In the genomic region with DNA sequence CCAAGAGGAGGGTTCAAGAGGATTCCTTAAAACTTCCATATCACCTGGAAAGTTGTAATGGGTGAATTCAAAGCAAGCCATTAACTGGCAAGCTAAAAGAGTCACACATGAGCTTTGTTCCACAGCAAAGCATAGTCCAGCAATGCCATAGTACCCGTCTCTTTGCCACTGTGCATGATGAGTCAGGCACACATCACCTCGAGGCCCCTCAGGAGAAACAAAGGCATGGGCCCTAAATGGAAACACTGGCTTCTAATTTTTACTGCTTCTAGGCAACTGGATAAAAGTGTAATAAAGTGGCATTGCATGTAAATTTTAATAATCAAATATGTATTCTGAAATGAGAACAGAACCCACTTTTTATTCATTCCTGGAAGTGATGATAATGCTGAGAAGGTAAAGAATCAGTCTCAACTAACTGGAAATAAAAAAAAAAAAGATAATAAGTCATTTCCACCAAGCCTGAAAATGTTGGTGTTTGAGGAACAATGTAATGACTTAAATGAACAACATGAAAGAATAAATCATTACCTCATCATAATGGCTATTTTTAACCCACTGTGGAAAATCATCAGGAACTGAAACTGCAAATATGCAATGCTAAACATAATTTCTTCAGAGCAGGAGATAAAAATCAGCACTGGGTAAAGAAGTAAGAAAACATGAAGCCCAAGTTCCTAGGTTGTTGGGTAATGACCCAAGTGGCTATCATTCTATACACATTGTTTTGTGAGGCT, we compare ENCODE assay signal across 9 cellular contexts.
DNase-seq lines count a peak whose midpoint lies in the region; ATAC-seq and TF ChIP-seq lines count a peak whose summit lies in the region.
"Had no signal": no experiment of that assay in that cellular context is flagged by ENCODE, and none has a peak within 500 bp of the region (broad histone marks: within the 10 kb centered on the region; RNA-seq: fewer than 3 reads in every experiment).

No MANE protein-coding gene starts in this region.

- in situ Hi-C loops in ACHN (cut with HindIII; ENCODE audit: low pct_ligation_motif_present, low pct_unique_long_range_greater_than_20kb, low sequenced_read_pairs) = no loop called here

- peak overlapping the region; percentile 48 for H3K27ac ChIP-seq in RWPE2 (ENCODE audit: poor library complexity, severe bottlenecking)
- peak overlapping the region; percentile 60 for H3K27ac ChIP-seq in foreskin keratinocyte
- no peak overlapping the region for H3K27ac ChIP-seq in CD4-positive, alpha-beta T cell (ENCODE audit: low read depth, low read length)

- POLR2A ChIA-PET in CD4-positive, alpha-beta T cell (lab: Charles Lee) = no interaction called here

- H3K27me3 ChIP-seq in RWPE2 (ENCODE audit: insufficient read depth, poor library complexity, severe bottlenecking) (no peaks in the 10 kb centered on the region), foreskin keratinocyte (no peaks in the 10 kb centered on the region)
- H3K27me3 ChIP-seq in CD4-positive, alpha-beta T cell (ENCODE audit: control insufficient read depth, insufficient read depth, low read length) = no peaks in the 10 kb centered on the region

- ATAC-seq in GM21423 (IDR thresholded peaks at IDR 0.05; ENCODE audit: unreplicated experiment) = peak; percentile 52
- ATAC-seq in RWPE2 (ENCODE audit: low read depth) = peak; percentile 58
- peak; percentile 76 for ATAC-seq in foreskin keratinocyte
- no peak for ATAC-seq in CD4-positive, alpha-beta T cell (ENCODE audit: poor library complexity)

- no peaks in the 10 kb centered on the region for H3K9me3 Mint-ChIP-seq in CD4-positive, alpha-beta T cell
- H3K9me3 Mint-ChIP-seq: neural crest cell had no signal

- no peak for TF ChIP-seq CTCF in AG10803 (conservative IDR thresholded peaks at IDR 0.05; ENCODE audit: low read length)
- no peak for TF ChIP-seq CTCF in RWPE2 (IDR thresholded peaks at IDR 0.05; ENCODE audit: poor library complexity, severe bottlenecking)
- TF ChIP-seq CTCF in foreskin keratinocyte (conservative IDR thresholded peaks at IDR 0.05) = no peak
- no peak for TF ChIP-seq CTCF in CD4-positive, alpha-beta T cell (IDR thresholded peaks at IDR 0.05)

- H3K9me3 ChIP-seq in RWPE2 (ENCODE audit: severe bottlenecking) = no peaks in the 10 kb centered on the region
- no peaks in the 10 kb centered on the region for H3K9me3 ChIP-seq in CD4-positive, alpha-beta T cell (ENCODE audit: control insufficient read depth, low read length)

- H3K4me3 ChIP-seq in AG10803 (ENCODE audit: low read length) (no peak overlapping the region), RWPE2 (ENCODE audit: severe bottlenecking) (no peak overlapping the region)

- H3K4me1 ChIP-seq in RWPE2 (ENCODE audit: insufficient read depth, poor library complexity, severe bottlenecking) = peaks cover 48% of the 10 kb centered on the region
- peaks cover 50% of the 10 kb centered on the region for H3K4me1 ChIP-seq in foreskin keratinocyte

- peaks cover under 1% of the 10 kb centered on the region for H3K36me3 Mint-ChIP-seq in CD4-positive, alpha-beta T cell (ENCODE audit: low read depth)

- CTCF ChIA-PET in CD4-positive, alpha-beta T cell (lab: Charles Lee) = no interaction called here

- peaks cover 26% of the 10 kb centered on the region for H3K36me3 ChIP-seq in RWPE2 (ENCODE audit: low read depth)

- no peak overlapping the region for H3K27ac Mint-ChIP-seq in CD4-positive, alpha-beta T cell

- no peak overlapping the region for H3K4me3 Mint-ChIP-seq in CD4-positive, alpha-beta T cell
- H3K4me3 Mint-ChIP-seq: neural crest cell had no signal

- peaks cover 11% of the 10 kb centered on the region for H3K4me1 Mint-ChIP-seq in CD4-positive, alpha-beta T cell (ENCODE audit: low read depth)
- H3K4me1 Mint-ChIP-seq: neural crest cell had no signal

- intact Hi-C loops in CD4-positive, alpha-beta T cell (cut with DNase I, micrococcal nuclease) = loop anchor here in 1 of 2 experiments (5.0 kb wide), 1 partner anchor 86 kb away; no protein-coding TSS in a partner anchor

- H3K27me3 Mint-ChIP-seq in CD4-positive, alpha-beta T cell = no peaks in the 10 kb centered on the region

- DNase-seq in AG10803 (ENCODE audit: low read depth) = peak; percentile 32
- no peak for DNase-seq in RWPE2 (ENCODE audit: low spot score)
- DNase-seq in foreskin keratinocyte = peak in 1 of 2 donors; percentile 57
- DNase-seq in DMS53 treated with DMSO at 0.1 percent for 48 hours (lab: John Stamatoyannopoulos, UW; ENCODE audit: unreplicated experiment) = no peak
- DNase-seq in CD4-positive, alpha-beta T cell = no peak
- no peak for DNase-seq in NCI-H82 treated with DMSO at 0.1 percent for 48 hours (lab: John Stamatoyannopoulos, UW; ENCODE audit: unreplicated experiment)
- DNase-seq in ACHN = no peak
